ENCODE assay signal across 8 cellular contexts in genomic region chr14:89701079-89702043, GRCh38.
DNase-seq lines count a peak whose midpoint lies in the region; ATAC-seq and TF ChIP-seq lines count a peak whose summit lies in the region.

No MANE protein-coding gene starts in this region.

- intact Hi-C loops in head of caudate nucleus (cut with DNase I), result no loop called here
- intact Hi-C loops in testis (cut with DNase I; ENCODE audit: low total_unique reads), result no loop called here

- H2AFZ ChIP-seq in Karpas-422 (ENCODE audit: low read length), result peak overlapping the region; percentile 47; the same call in 1 of the 2 replicates

- no peak overlapping the region for H3K9ac ChIP-seq in Karpas-422 (ENCODE audit: low read length)

- H3K4me1 ChIP-seq in Karpas-422 (ENCODE audit: low read length), result peaks cover 15% of the 10 kb centered on the region
- H3K4me1 ChIP-seq in testis, result peaks cover 6% of the 10 kb centered on the region

- DNase-seq in D341Med (ENCODE audit: low spot score) (peak; percentile 90), Karpas-422 (peak; percentile 68), SK-N-DZ (ENCODE audit: low spot score) (peak; percentile 36), head of caudate nucleus (peak; percentile 59 to 92 (median 84)), osteocyte (ENCODE audit: extremely low spot score, unreplicated experiment) (peak; percentile 92), testis (peak; percentile 80)
- peak; percentile 83 for DNase-seq in activated naive CD4-positive, alpha-beta T cell treated with anti-CD3 and anti-CD28 coated beads, Interleukin-2, amount 50 U/mL, for 16 hours

- H3K36me3 ChIP-seq in Karpas-422 (ENCODE audit: insufficient read depth, low read length) (no peaks in the 10 kb centered on the region), testis (ENCODE audit: low read depth, missing control alignments) (no peaks in the 10 kb centered on the region)

- no peaks in the 10 kb centered on the region for H3K27me3 Mint-ChIP-seq in osteocyte (ENCODE audit: unreplicated experiment)

- no peak overlapping the region for H3K4me3 ChIP-seq in Karpas-422 (ENCODE audit: low read length)
- H3K4me3 ChIP-seq in testis, result peak overlapping the region; percentile 59 to 75

- H3K27ac ChIP-seq in Karpas-422 (ENCODE audit: low read length), result no peak overlapping the region
- H3K27ac ChIP-seq in testis, result peak overlapping the region; percentile 46 to 80

- H3K9me3 ChIP-seq in Karpas-422 (ENCODE audit: low read length) (no peaks in the 10 kb centered on the region), testis (no peaks in the 10 kb centered on the region)

- H3K27me3 ChIP-seq in Karpas-422 (ENCODE audit: low read length) (no peaks in the 10 kb centered on the region; the same call in 1 of the 2 replicates), testis (no peaks in the 10 kb centered on the region)

- peak overlapping the region; percentile 39 for H3K4me2 ChIP-seq in Karpas-422 (ENCODE audit: low read depth, low read length, poor library complexity, severe bottlenecking)

- no peaks in the 10 kb centered on the region for H3K36me3 Mint-ChIP-seq in osteocyte (ENCODE audit: unreplicated experiment)

- H3K27ac Mint-ChIP-seq in osteocyte (ENCODE audit: unreplicated experiment), result peak overlapping the region; percentile 86

- no peaks in the 10 kb centered on the region for H3K9me3 Mint-ChIP-seq in osteocyte (ENCODE audit: unreplicated experiment)

- H4K20me1 ChIP-seq in Karpas-422 (ENCODE audit: insufficient read depth, low read depth, low read length), result no peaks in the 10 kb centered on the region

- peaks cover 9% of the 10 kb centered on the region for H3K4me1 Mint-ChIP-seq in osteocyte (ENCODE audit: unreplicated experiment)

- no peaks in the 10 kb centered on the region for H3K9me2 ChIP-seq in Karpas-422 (replicated peaks; ENCODE audit: insufficient read depth, low read length)

- TF ChIP-seq CTCF in osteocyte (IDR thresholded peaks at IDR 0.05), result no peak
- no peak for TF ChIP-seq CTCF in testis (IDR thresholded peaks at IDR 0.05)

- ATAC-seq in GM21723 (IDR thresholded peaks at IDR 0.05; ENCODE audit: unreplicated experiment), result peak; percentile 77

- H3K4me3 Mint-ChIP-seq in osteocyte (ENCODE audit: unreplicated experiment), result peak overlapping the region; percentile 77

- no peak for TF ChIP-seq POLR2A in testis (IDR thresholded peaks at IDR 0.05)

- WGBS in testis, 2 donors, result 6% methylated on average over 30 to 45 of the region's 85 CpGs

- H3K79me2 ChIP-seq in Karpas-422 (ENCODE audit: low read length), result no peaks in the 10 kb centered on the region

Comparison
In these comparisons a context has a peak if more than half of its experiments do, and no peak if none do; other contexts are left out.
1. DNase-seq: peak in every context shown above with its lines; median percentile 92 in osteocyte; 90 in D341Med; 84 in head of caudate nucleus; 83 in activated naive CD4-positive, alpha-beta T cell treated with anti-CD3 and anti-CD28 coated beads, Interleukin-2, amount 50 U/mL, for 16 hours; 80 in testis; 68 in Karpas-422; 36 in SK-N-DZ.